In the genomic region with DNA sequence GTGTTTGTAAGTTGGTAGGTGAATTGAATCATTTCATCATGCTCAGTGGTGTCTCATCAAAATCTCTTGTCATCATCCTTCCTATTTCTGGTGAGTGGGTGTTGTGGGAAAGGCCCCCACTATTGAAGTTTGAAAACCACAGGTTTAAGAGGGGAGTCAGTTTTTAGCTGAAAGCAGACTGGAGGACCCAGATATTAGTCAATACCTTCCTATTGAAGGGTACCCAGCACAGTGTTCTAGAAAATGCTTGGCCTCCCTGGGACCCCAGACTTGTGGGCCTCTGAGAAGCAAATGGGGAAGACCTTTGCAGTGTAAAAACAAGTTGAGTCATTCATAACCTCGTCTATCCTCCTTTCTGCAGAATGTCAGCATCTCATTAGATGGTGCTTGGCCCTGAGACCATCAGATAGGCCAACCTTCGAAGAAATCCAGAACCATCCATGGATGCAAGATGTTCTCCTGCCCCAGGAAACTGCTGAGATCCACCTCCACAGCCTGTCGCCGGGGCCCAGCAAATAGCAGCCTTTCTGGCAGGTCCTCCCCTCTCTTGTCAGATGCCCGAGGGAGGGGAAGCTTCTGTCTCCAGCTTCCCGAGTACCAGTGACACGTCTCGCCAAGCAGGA, we compare ENCODE assay signal across 7 cellular contexts. TPM values are rescaled to one million over a fixed set of nuclear protein-coding genes. Genes with fewer than 3 reads are reported as not detected.
DNase-seq lines count a peak whose midpoint lies in the region; ATAC-seq and TF ChIP-seq lines count a peak whose summit lies in the region.

No MANE protein-coding gene starts in this region.

- no peak for TF ChIP-seq POLR2A in gastroesophageal sphincter (IDR thresholded peaks at IDR 0.05)

- no peak overlapping the region for H2AFZ ChIP-seq in OCI-LY3 (ENCODE audit: low read depth, low read length)

- ATAC-seq in gastroesophageal sphincter = no peak
- ATAC-seq in stimulated activated naive CD8-positive, alpha-beta T cell treated with anti-CD3 and anti-CD28 coated beads, Interleukin-15, Interleukin-2, amounts not matched to agents 100 U/mL and 50 U/mL, for 24 hours = peak; percentile 40
- ATAC-seq in GM21619 (IDR thresholded peaks at IDR 0.05; ENCODE audit: unreplicated experiment) = no peak
- no peak for ATAC-seq in GM19395 (IDR thresholded peaks at IDR 0.05; ENCODE audit: unreplicated experiment)
- ATAC-seq in HG03439 (IDR thresholded peaks at IDR 0.05; ENCODE audit: unreplicated experiment) = no peak

- H3K4me1 ChIP-seq in OCI-LY3 (ENCODE audit: low read length) (peaks cover 50% of the 10 kb centered on the region), gastroesophageal sphincter (peaks cover 0 to 54% (median 9%) of the 10 kb centered on the region in 3 donors)

- peak; percentile 32 for DNase-seq in activated T-cell treated with anti-CD3 and anti-CD28 coated beads for 4 hours
- peak; percentile 54 for DNase-seq in stimulated activated naive CD8-positive, alpha-beta T cell treated with anti-CD3 and anti-CD28 coated beads, Interleukin-15, Interleukin-2, amounts not matched to agents 100 U/mL and 50 U/mL, for 24 hours

- TF ChIP-seq EP300 in gastroesophageal sphincter (IDR thresholded peaks at IDR 0.05) = no peak

- WGBS in gastroesophageal sphincter (ENCODE audit: low coverage in 1 of 2), 2 donors = 60% methylated on average over 1 of the region's 8 CpGs; no CpG with 5 or more reads in 1 of the 2 donors

- peaks cover 64% of the 10 kb centered on the region for H3K36me3 ChIP-seq in OCI-LY3 (replicated peaks; ENCODE audit: low read depth, low read length)
- H3K36me3 ChIP-seq in gastroesophageal sphincter = peaks cover 0 to 35% of the 10 kb centered on the region in 2 donors

- H3K27me3 ChIP-seq in OCI-LY3 (ENCODE audit: low read depth, low read length) = no peaks in the 10 kb centered on the region
- H3K27me3 ChIP-seq in gastroesophageal sphincter = no peaks in the 10 kb centered on the region

- no peak for TF ChIP-seq CTCF in OCI-LY3 (IDR thresholded peaks at IDR 0.05; ENCODE audit: low read depth, low read length)
- TF ChIP-seq CTCF in gastroesophageal sphincter (IDR thresholded peaks at IDR 0.05) = no peak

- H3K9me3 ChIP-seq in OCI-LY3 (ENCODE audit: insufficient read depth, low read length) (no peaks in the 10 kb centered on the region), gastroesophageal sphincter (no peaks in the 10 kb centered on the region)

- peaks cover 39% of the 10 kb centered on the region for H4K20me1 ChIP-seq in OCI-LY3 (ENCODE audit: insufficient read depth, low read length)

- H3K4me2 ChIP-seq in OCI-LY3 (ENCODE audit: low read length) = peak overlapping the region; percentile 95

- H3K27ac ChIP-seq in OCI-LY3 (ENCODE audit: low read length) = peak overlapping the region; percentile 95
- H3K27ac ChIP-seq in gastroesophageal sphincter = peak overlapping the region in 3 of 4 donors; percentile 53 to 97 (median 94)

- H3K9ac ChIP-seq in OCI-LY3 (ENCODE audit: low read length) = peak overlapping the region; percentile 100

- peak overlapping the region; percentile 89 for H3K4me3 ChIP-seq in OCI-LY3 (ENCODE audit: low read length)
- H3K4me3 ChIP-seq in gastroesophageal sphincter = peak overlapping the region in 1 of 2 donors; percentile 63

- H3K79me2 ChIP-seq in OCI-LY3 (ENCODE audit: low read length) = peaks cover 67% of the 10 kb centered on the region

RNA-seq across cellular contexts. Expression of a gene that starts 3.7 kb away (rescaled TPM):
- 10 to 100 TPM; 19.0 to 63.8 (median 21.8) TPM for total RNA-seq in gastroesophageal sphincter
